ENCODE assay signal across 1 cellular context in the genomic region with DNA sequence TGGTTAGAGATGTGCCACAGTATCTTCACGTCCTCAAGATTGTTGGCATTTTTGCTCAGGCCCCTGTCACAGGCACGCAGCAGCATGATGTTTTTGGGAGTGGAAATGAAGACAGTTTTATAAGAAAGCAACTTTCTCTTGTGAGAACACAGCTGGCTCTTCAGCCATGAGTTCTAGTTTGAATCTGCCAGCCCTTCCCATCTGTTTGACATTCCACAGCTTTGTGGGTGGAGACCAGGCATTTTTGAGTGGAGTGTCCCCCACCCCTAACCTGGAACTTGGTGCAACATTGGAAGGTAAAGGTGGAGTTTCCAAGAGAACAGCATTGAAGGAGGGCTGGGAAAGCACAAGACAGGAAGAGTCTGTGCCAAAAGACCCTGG.
TF ChIP-seq lines count a peak whose summit lies in the region.

No MANE protein-coding gene starts in this region.

TF ChIP-seq in IMR-90, 13 proteins besides CTCF, POLR2A, EP300 and RAD21:
- TF ChIP-seq NFE2L2 (IDR thresholded peaks at IDR 0.05; ENCODE audit: low read depth, low read length) = no peak
- no peak for TF ChIP-seq CEBPB (IDR thresholded peaks at IDR 0.05; ENCODE audit: low read depth, low read length)
- no peak for TF ChIP-seq MAFK (IDR thresholded peaks at IDR 0.05; ENCODE audit: low read depth, low read length)
- no peak for TF ChIP-seq RFX5 (IDR thresholded peaks at IDR 0.05; ENCODE audit: low read depth, low read length)
- no peak for TF ChIP-seq CHD1 (IDR thresholded peaks at IDR 0.05; ENCODE audit: low read depth, low read length)
- no peak for TF ChIP-seq MXI1 (IDR thresholded peaks at IDR 0.05; ENCODE audit: borderline replicate concordance, low read depth, low read length)
- TF ChIP-seq MAZ (IDR thresholded peaks at IDR 0.05; ENCODE audit: borderline replicate concordance, low read depth, low read length) = no peak
- no peak for TF ChIP-seq RCOR1 (IDR thresholded peaks at IDR 0.05; ENCODE audit: insufficient replicate concordance, low read length)
- no peak for TF ChIP-seq FOS (IDR thresholded peaks at IDR 0.05; ENCODE audit: low read depth, low read length)
- TF ChIP-seq, protein P1, sequence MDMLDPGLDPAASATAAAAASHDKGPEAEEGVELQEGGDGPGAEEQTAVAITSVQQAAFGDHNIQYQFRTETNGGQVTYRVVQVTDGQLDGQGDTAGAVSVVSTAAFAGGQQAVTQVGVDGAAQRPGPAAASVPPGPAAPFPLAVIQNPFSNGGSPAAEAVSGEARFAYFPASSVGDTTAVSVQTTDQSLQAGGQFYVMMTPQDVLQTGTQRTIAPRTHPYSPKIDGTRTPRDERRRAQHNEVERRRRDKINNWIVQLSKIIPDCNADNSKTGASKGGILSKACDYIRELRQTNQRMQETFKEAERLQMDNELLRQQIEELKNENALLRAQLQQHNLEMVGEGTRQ (IDR thresholded peaks at IDR 0.05; ENCODE audit: low read depth, low read length) = no peak
- TF ChIP-seq, protein P2, sequence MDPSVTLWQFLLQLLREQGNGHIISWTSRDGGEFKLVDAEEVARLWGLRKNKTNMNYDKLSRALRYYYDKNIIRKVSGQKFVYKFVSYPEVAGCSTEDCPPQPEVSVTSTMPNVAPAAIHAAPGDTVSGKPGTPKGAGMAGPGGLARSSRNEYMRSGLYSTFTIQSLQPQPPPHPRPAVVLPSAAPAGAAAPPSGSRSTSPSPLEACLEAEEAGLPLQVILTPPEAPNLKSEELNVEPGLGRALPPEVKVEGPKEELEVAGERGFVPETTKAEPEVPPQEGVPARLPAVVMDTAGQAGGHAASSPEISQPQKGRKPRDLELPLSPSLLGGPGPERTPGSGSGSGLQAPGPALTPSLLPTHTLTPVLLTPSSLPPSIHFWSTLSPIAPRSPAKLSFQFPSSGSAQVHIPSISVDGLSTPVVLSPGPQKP (IDR thresholded peaks at IDR 0.05; ENCODE audit: borderline replicate concordance, low read depth, low read length) = no peak
- TF ChIP-seq SMC3 (IDR thresholded peaks at IDR 0.05; ENCODE audit: low read depth, low read length) = no peak
- TF ChIP-seq BHLHE40 (IDR thresholded peaks at IDR 0.05; ENCODE audit: low read depth, low read length) = no peak
